15 cellular contexts compared by ENCODE assay signal in the genomic region with DNA sequence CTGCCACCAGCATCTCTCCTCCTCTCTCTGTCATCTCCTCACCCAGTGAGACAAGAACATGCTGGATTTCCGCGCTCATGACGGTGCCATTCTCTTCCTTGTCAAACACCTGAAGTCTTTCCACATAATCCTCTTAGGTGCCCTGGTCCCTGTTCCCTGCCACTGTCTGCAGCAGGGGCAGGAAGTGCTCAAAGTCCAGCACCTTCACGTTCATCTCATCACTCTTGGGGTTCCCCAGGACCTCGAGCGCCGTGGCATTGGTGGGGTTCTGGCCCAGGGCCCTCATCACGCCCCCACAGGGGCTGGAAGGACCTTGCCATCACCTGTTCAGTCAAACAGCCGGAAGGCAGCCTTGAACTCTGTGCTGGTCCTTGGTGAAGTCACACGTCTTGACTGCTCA.
"Had no signal": no experiment of that assay in that cellular context is flagged by ENCODE, and none has a peak within 500 bp of the region (broad histone marks: within the 10 kb centered on the region; RNA-seq: fewer than 3 reads in every experiment).

No MANE protein-coding gene starts in this region.

- H3K27ac Mint-ChIP-seq: brain, neural progenitor cell had no signal

- H3K4me3 ChIP-seq: dorsolateral prefrontal cortex, neural progenitor cell, ovary, SK-N-MC, transverse colon, uterus had no signal

- H3K9me3 ChIP-seq: ovary, transverse colon, uterus had no signal

- H3K36me3 ChIP-seq: neural progenitor cell, ovary, transverse colon, uterus had no signal

- H3K27ac ChIP-seq: dorsolateral prefrontal cortex, neural progenitor cell, ovary, SK-N-MC, transverse colon, uterus had no signal

- H2AFZ ChIP-seq: neural progenitor cell had no signal

- H3K4me1 ChIP-seq: neural progenitor cell, uterus had no signal

- H3K36me3 Mint-ChIP-seq: neural progenitor cell had no signal

- H3K27me3 ChIP-seq: dorsolateral prefrontal cortex, neural progenitor cell, ovary, transverse colon, uterus had no signal

- H3K4me2 ChIP-seq: neural progenitor cell had no signal

- H3K4me3 Mint-ChIP-seq: brain, neural progenitor cell had no signal

- H3K9me3 Mint-ChIP-seq: neural progenitor cell had no signal

- DNase-seq: activated CD4-positive, alpha-beta T cell treated with anti-CD3 and anti-CD28 coated beads, Interleukin-2, amount 50 U/mL, for 48 hours; activated CD4-positive, CD25-positive, alpha-beta regulatory T cell; activated CD8-positive, alpha-beta memory T cell treated with anti-CD3 and anti-CD28 coated beads, Interleukin-2, amount 50 U/mL, for 4 hours; anterior cingulate cortex; caudate nucleus; left ventricle myocardium superior; ovary; stimulated activated naive CD4-positive, alpha-beta T cell treated with Interleukin-2 at 50 U/mL for 16 hours; T1000; transverse colon; uterus had no signal
